28 cellular contexts compared by ENCODE assay signal in genomic region chr1:225044258-225044657, GRCh38.
DNase-seq lines count a peak whose midpoint lies in the region; TF ChIP-seq lines count a peak whose summit lies in the region.
"Had no signal": no experiment of that assay in that cellular context is flagged by ENCODE, and none has a peak within 500 bp of the region (broad histone marks: within the 10 kb centered on the region; RNA-seq: fewer than 3 reads in every experiment).

No MANE protein-coding gene starts in this region.

- no peak overlapping the region for H3K4me3 Mint-ChIP-seq in endodermal cell
- H3K4me3 Mint-ChIP-seq: effector memory CD8-positive, alpha-beta T cell; nephron progenitor cell had no signal

- H3K27ac ChIP-seq in GM23248, result no peak overlapping the region
- H3K27ac ChIP-seq in fibroblast of lung (ENCODE audit: insufficient read depth, low read length), result no peak overlapping the region
- H3K27ac ChIP-seq in endodermal cell (ENCODE audit: low read depth, low read length), result no peak overlapping the region
- H3K27ac ChIP-seq: adrenal gland, cardiac muscle cell, coronary artery, esophagus muscularis mucosa, lower lobe of right lung, SJCRH30 had no signal

- TF ChIP-seq CTCF in fibroblast of lung (conservative IDR thresholded peaks at IDR 0.05 in 1 of 2, IDR thresholded peaks at IDR 0.05 in 1 of 2; ENCODE audit: low read depth in 1 of 2, low read length in 2 of 2) (no peak), endodermal cell (conservative IDR thresholded peaks at IDR 0.05) (no peak)

- peaks cover 11% of the 10 kb centered on the region for H3K4me1 Mint-ChIP-seq in endodermal cell
- H3K4me1 Mint-ChIP-seq: nephron progenitor cell had no signal

- H3K4me1 ChIP-seq in GM23248 (ENCODE audit: insufficient read depth) (no peaks in the 10 kb centered on the region), fibroblast of lung (ENCODE audit: control insufficient read depth, extremely low read depth, insufficient read depth, low read length) (no peaks in the 10 kb centered on the region), endodermal cell (ENCODE audit: control insufficient read depth, insufficient read depth, low read length) (no peaks in the 10 kb centered on the region)
- H3K4me1 ChIP-seq: adrenal gland, esophagus muscularis mucosa, lower lobe of right lung, SJCRH30 had no signal

- no peak overlapping the region for H3K9ac ChIP-seq in GM23248
- H3K9ac ChIP-seq in fibroblast of lung (ENCODE audit: insufficient read depth, low read length), result no peak overlapping the region
- H3K9ac ChIP-seq in endodermal cell (ENCODE audit: extremely low read depth, low read length, poor library complexity, severe bottlenecking), result no peak overlapping the region

- no peak overlapping the region for H3K4me2 ChIP-seq in GM23248 (ENCODE audit: unreplicated experiment)
- H3K4me2 ChIP-seq in fibroblast of lung (ENCODE audit: extremely low read depth, insufficient read depth, low read length), result no peak overlapping the region
- H3K4me2 ChIP-seq: smooth muscle cell had no signal

- in situ Hi-C loops in GM23248 (cut with MboI), result no loop called here

- H3K4me3 ChIP-seq in GM23248, result no peak overlapping the region
- no peak overlapping the region for H3K4me3 ChIP-seq in fibroblast of lung (replicated peaks in 1 of 4; ENCODE audit: control extremely low read depth in 1 of 4, insufficient read depth in 1 of 4, low read depth in 3 of 4, low read length in 4 of 4)
- H3K4me3 ChIP-seq in endodermal cell (ENCODE audit: low read length), result no peak overlapping the region
- H3K4me3 ChIP-seq: adrenal gland, cardiac muscle cell, coronary artery, esophagus muscularis mucosa, lower lobe of right lung, mucosa of descending colon, SJCRH30, smooth muscle cell had no signal

- no peaks in the 10 kb centered on the region for H3K9me3 Mint-ChIP-seq in endodermal cell
- H3K9me3 Mint-ChIP-seq: effector memory CD8-positive, alpha-beta T cell; nephron progenitor cell had no signal

- H2AFZ ChIP-seq in GM23248 (no peak overlapping the region), fibroblast of lung (ENCODE audit: low read length) (no peak overlapping the region)

- H3K36me3 ChIP-seq in GM23248 (ENCODE audit: low read depth) (no peaks in the 10 kb centered on the region), fibroblast of lung (ENCODE audit: control insufficient read depth, insufficient read depth, low read length) (no peaks in the 10 kb centered on the region), endodermal cell (ENCODE audit: control insufficient read depth, insufficient read depth, low read length) (no peaks in the 10 kb centered on the region)
- H3K36me3 ChIP-seq: adrenal gland, cardiac muscle cell, esophagus muscularis mucosa, lower lobe of right lung, SJCRH30 had no signal

- H4K20me1 ChIP-seq in GM23248 (ENCODE audit: insufficient read depth) (no peaks in the 10 kb centered on the region), fibroblast of lung (ENCODE audit: control insufficient read depth, extremely low read depth, insufficient read depth, low read length) (no peaks in the 10 kb centered on the region)

- H3K36me3 Mint-ChIP-seq in endodermal cell (ENCODE audit: low read depth), result peaks cover 3% of the 10 kb centered on the region

- H3K27me3 Mint-ChIP-seq in endodermal cell (ENCODE audit: insufficient read depth), result no peaks in the 10 kb centered on the region

- H3K9me2 ChIP-seq in GM23248 (ENCODE audit: insufficient read depth), result no peaks in the 10 kb centered on the region

- DNase-seq in GM23248 (peak; percentile 33), amniotic epithelial cell (ENCODE audit: low read depth) (peak; percentile 1), fibroblast of lung (ENCODE audit: low read depth in 2 of 2) (peak; percentile 13 to 75), myocyte (ENCODE audit: low read depth) (peak; percentile 5), kidney glomerular epithelial cell (lab: John Stamatoyannopoulos, UW) (no peak), endodermal cell (no peak), CD1c-positive myeloid dendritic cell (ENCODE audit: extremely low spot score) (no peak), islet precursor cell (no peak)
- DNase-seq: activated CD4-positive, alpha-beta T cell treated with anti-CD3 and anti-CD28 coated beads, Interleukin-2, amount 50 U/mL, for 48 hours; activated naive CD4-positive, alpha-beta T cell treated with Interleukin-2 at 50 U/mL for 16 hours; adrenal gland; C1 segment of cervical spinal cord; DND-41; effector memory CD8-positive, alpha-beta T cell; lower lobe of right lung; mucosa of descending colon; NCI-H1105; NCI-H187 treated with DMSO at 0.1 percent for 48 hours; NCI-H2171 treated with DMSO at 0.1 percent for 48 hours; NCI-H526 treated with DMSO at 0.1 percent for 48 hours; nephron progenitor cell; SJCRH30; stimulated activated CD4-positive, alpha-beta T cell treated with anti-CD3 and anti-CD28 coated beads, Interleukin-2, amount 100 ng/mL, for 24 hours; trophoblast cell had no signal

- H3K27ac Mint-ChIP-seq in endodermal cell, result no peak overlapping the region
- H3K27ac Mint-ChIP-seq: effector memory CD8-positive, alpha-beta T cell; nephron progenitor cell had no signal

- H3K79me2 ChIP-seq in GM23248 (ENCODE audit: insufficient read depth) (no peaks in the 10 kb centered on the region), fibroblast of lung (ENCODE audit: control insufficient read depth, insufficient read depth, low read length) (no peaks in the 10 kb centered on the region)

- no peaks in the 10 kb centered on the region for H3F3A ChIP-seq in GM23248 (ENCODE audit: insufficient read depth)

- H3K27me3 ChIP-seq in GM23248 (replicated peaks; ENCODE audit: insufficient read depth) (no peaks in the 10 kb centered on the region), fibroblast of lung (ENCODE audit: control insufficient read depth, insufficient read depth, low read length) (no peaks in the 10 kb centered on the region), endodermal cell (ENCODE audit: control insufficient read depth, insufficient read depth, low read length, poor library complexity, severe bottlenecking) (no peaks in the 10 kb centered on the region)
- H3K27me3 ChIP-seq: adrenal gland, cardiac muscle cell, esophagus muscularis mucosa, SJCRH30 had no signal

- no peaks in the 10 kb centered on the region for H3K9me3 ChIP-seq in GM23248 (ENCODE audit: low read depth)
- no peaks in the 10 kb centered on the region for H3K9me3 ChIP-seq in fibroblast of lung (ENCODE audit: control insufficient read depth, insufficient read depth, low read depth, low read length)
- H3K9me3 ChIP-seq in endodermal cell (ENCODE audit: control insufficient read depth, low read length), result no peaks in the 10 kb centered on the region
- H3K9me3 ChIP-seq: adrenal gland, esophagus muscularis mucosa, lower lobe of right lung, mucosa of descending colon, SJCRH30 had no signal

Comparison
In these comparisons a context has a peak if more than half of its experiments do, and no peak if none do; other contexts are left out.
1. DNase-seq: peak in GM23248 (single experiment), amniotic epithelial cell (single experiment), fibroblast of lung (2 of 2) and myocyte (single experiment); none in kidney glomerular epithelial cell (single experiment), endodermal cell (single experiment), CD1c-positive myeloid dendritic cell (single experiment) and islet precursor cell (single experiment).